In the genomic region with DNA sequence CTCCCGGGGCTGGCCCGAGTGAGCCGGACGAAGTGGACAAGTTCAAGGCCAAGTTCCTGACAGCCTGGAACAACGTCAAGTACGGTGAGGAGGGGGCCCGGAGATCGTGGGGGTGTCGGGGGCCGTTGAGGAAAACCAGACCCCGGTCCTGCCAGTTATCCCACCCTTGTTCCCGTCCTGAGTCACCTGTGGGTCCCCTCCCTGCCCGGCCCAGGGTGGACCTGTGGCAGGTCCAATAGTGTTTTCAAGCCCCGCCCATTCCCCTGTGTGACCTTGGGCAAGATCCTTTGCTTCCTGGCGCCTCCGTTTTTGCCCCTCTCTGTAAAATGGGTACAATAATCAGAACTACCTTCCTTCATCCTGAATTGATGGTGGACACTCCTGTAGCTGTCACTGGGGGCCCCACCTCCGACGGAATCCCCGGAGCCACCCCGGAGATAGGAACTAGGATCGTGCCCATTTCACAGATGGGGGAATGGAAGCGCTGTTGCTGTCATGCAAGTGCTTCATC, we compare ENCODE assay signal across 2 cellular contexts.
TF ChIP-seq lines count a peak whose summit lies in the region.

No MANE protein-coding gene starts in this region.

TF ChIP-seq in SK-N-SH, 30 proteins besides CTCF, POLR2A, EP300 and RAD21:
- no peak for TF ChIP-seq RXRA (IDR thresholded peaks at IDR 0.05; ENCODE audit: borderline replicate concordance, low read depth)
- TF ChIP-seq, protein P1, sequence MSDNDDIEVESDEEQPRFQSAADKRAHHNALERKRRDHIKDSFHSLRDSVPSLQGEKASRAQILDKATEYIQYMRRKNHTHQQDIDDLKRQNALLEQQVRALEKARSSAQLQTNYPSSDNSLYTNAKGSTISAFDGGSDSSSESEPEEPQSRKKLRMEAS (IDR thresholded peaks at IDR 0.05; ENCODE audit: low read depth): no peak
- TF ChIP-seq MXI1 (IDR thresholded peaks at IDR 0.05; ENCODE audit: low read depth, low read length): no peak

TF ChIP-seq in endothelial cell of umbilical vein, 7 proteins besides CTCF, POLR2A, EP300 and RAD21:
- TF ChIP-seq POLR2AphosphoS5 (IDR thresholded peaks at IDR 0.05; ENCODE audit: insufficient read depth, low read depth, low read length): peak; percentile 3
- TF ChIP-seq JUN (IDR thresholded peaks at IDR 0.05; ENCODE audit: borderline replicate concordance, insufficient read depth, insufficient read length, low read depth): no peak
